ENCODE assay signal across 8 cellular contexts in genomic region chrX:36867143-36867542, GRCh38.
DNase-seq lines count a peak whose midpoint lies in the region; ATAC-seq, FAIRE-seq and TF ChIP-seq lines count a peak whose summit lies in the region.

No MANE protein-coding gene starts in this region.

- intact Hi-C loops in A673 (cut with micrococcal nuclease; ENCODE audit: unreplicated experiment) (loop anchor here (2.0 to 10.0 kb wide), 6 partner anchors 185 to 1972 kb away; no protein-coding TSS in a partner anchor), HepG2 (cut with micrococcal nuclease; ENCODE audit: unreplicated experiment) (loop anchor here (5.0 kb wide), 1 partner anchor 1485 kb away; no protein-coding TSS in a partner anchor)

- no peaks in the 10 kb centered on the region for H3K79me2 ChIP-seq in HepG2 (ENCODE audit: insufficient read depth, low read length)

- in situ Hi-C loops in HepG2 (cut with HindIII; ENCODE audit: extremely low pct_ligation_motif_present, low pct_unique_long_range_greater_than_20kb) = loop anchor here (25.0 kb wide), 1 partner anchor 980 kb away; no protein-coding TSS in a partner anchor

- DNase-seq in A673 (ENCODE audit: low spot score) (peak; percentile 82), LNCaP clone FGC (ENCODE audit: low read depth) (no peak), amniotic epithelial cell (ENCODE audit: low read depth) (peak; percentile 7), HepG2 (ENCODE audit: low spot score) (peak; percentile 2)
- no peak for DNase-seq in stimulated activated CD4-positive, alpha-beta T cell treated with anti-CD3 and anti-CD28 coated beads, Interleukin-2, amount 100 ng/mL, for 24 hours

- peak overlapping the region; percentile 24 for H3K27ac ChIP-seq in A673 (ENCODE audit: low read depth, low read length, poor library complexity, severe bottlenecking)
- H3K27ac ChIP-seq in HepG2 (ENCODE audit: extremely low read length, insufficient read depth, low read length) = no peak overlapping the region

- no peaks in the 10 kb centered on the region for H4K20me1 ChIP-seq in HepG2 (ENCODE audit: insufficient read depth, low read length)

- no peak overlapping the region for H3K9ac ChIP-seq in HepG2 (ENCODE audit: insufficient read depth, low read depth, low read length)

- peaks cover 29% of the 10 kb centered on the region for H3K4me1 ChIP-seq in A673 (ENCODE audit: insufficient read depth, low read length, poor library complexity, severe bottlenecking)
- no peaks in the 10 kb centered on the region for H3K4me1 ChIP-seq in HepG2 (ENCODE audit: insufficient read depth, low read length)

- H2AFZ ChIP-seq in HepG2 (ENCODE audit: low read length) = no peak overlapping the region

- TF ChIP-seq CTCF in A673 (conservative IDR thresholded peaks at IDR 0.05; ENCODE audit: low read depth, low read length) = peak; percentile 70
- TF ChIP-seq CTCF in GM12872 (IDR thresholded peaks at IDR 0.05; ENCODE audit: insufficient read depth, low read depth, low read length) = peak; percentile 29; the same call in 1 of the 3 replicates
- peak; percentile 37 for TF ChIP-seq CTCF in LNCaP clone FGC (IDR thresholded peaks at IDR 0.05; ENCODE audit: control insufficient read depth, extremely low read depth, insufficient read depth)
- peak; percentile 54 for TF ChIP-seq CTCF in HepG2 (CRISPR knock-in tag; IDR thresholded peaks at IDR 0.05)

- H3K9me3 ChIP-seq in A673 (ENCODE audit: low read depth, low read length, poor library complexity, severe bottlenecking) (no peaks in the 10 kb centered on the region), HepG2 (ENCODE audit: low read length) (no peaks in the 10 kb centered on the region)

- WGBS in HepG2 (ENCODE audit: low lambda C conversion rate) = 0% methylated on average over 3 of the region's 3 CpGs

- H3K4me3 ChIP-seq in A673 (ENCODE audit: low read depth, low read length, poor library complexity, severe bottlenecking) = no peak overlapping the region
- H3K4me3 ChIP-seq in LNCaP clone FGC (ENCODE audit: low read depth, low read length) = no peak overlapping the region
- H3K4me3 ChIP-seq in HepG2 (replicated peaks in 1 of 3; ENCODE audit: insufficient read depth in 1 of 3, low read depth in 2 of 3, low read length in 3 of 3) = no peak overlapping the region

- no peak for TF ChIP-seq EP300 in HepG2 (IDR thresholded peaks at IDR 0.05; ENCODE audit: low read depth in 2 of 2, low read length in 2 of 2)
- no peak for TF ChIP-seq EP300 in HepG2 (CRISPR knock-in tag; IDR thresholded peaks at IDR 0.05; ENCODE audit: borderline replicate concordance)

- FAIRE-seq in HepG2 (lab: Jason Lieb, UNC) = peak; percentile 30

- CTCF ChIA-PET in A673 (lab: Charles Lee) = no interaction called here
- CTCF ChIA-PET in HepG2 (lab: Yijun Ruan, JAX; ENCODE audit: low intra/inter-chr PET ratio, low total read pairs) = interaction anchor here (1.3 kb wide), 1 partner anchor 976 kb away, joined by 7 read pairs; no protein-coding TSS in a partner anchor

- peak; percentile 55; the same call in 2 of the 3 replicates for ATAC-seq in HepG2
- ATAC-seq in GM18505 (IDR thresholded peaks at IDR 0.05; ENCODE audit: unreplicated experiment) = no peak
- no peak for ATAC-seq in GM18873 (IDR thresholded peaks at IDR 0.05; ENCODE audit: low FRiP score, unreplicated experiment)

- TF ChIP-seq POLR2A in HepG2 (IDR thresholded peaks at IDR 0.05; ENCODE audit: insufficient read depth in 1 of 2, low read depth in 2 of 2, low read length in 2 of 2) (no peak), GM18505 (IDR thresholded peaks at IDR 0.05; ENCODE audit: borderline replicate concordance, extremely low read depth, insufficient read depth, insufficient read length) (no peak)

- BruUV-seq in A673 (replicated peaks; lab: Mats Ljungman, UMichigan) = no TSS peak
- BruUV-seq in HepG2 (replicated peaks; lab: Mats Ljungman, UMichigan) = no TSS peak

- POLR2A ChIA-PET in A673 (lab: Charles Lee; ENCODE audit: low non-redundant PET) (no interaction called here), HepG2 (lab: Yijun Ruan, JAX) (no interaction called here)

- H3K4me2 ChIP-seq in HepG2 (ENCODE audit: low read depth, low read length) = no peak overlapping the region

- H3K36me3 ChIP-seq in A673 (ENCODE audit: insufficient read depth, low read length, poor library complexity, severe bottlenecking) (no peaks in the 10 kb centered on the region), HepG2 (replicated peaks in 1 of 2; ENCODE audit: control insufficient read depth in 1 of 2, insufficient read depth in 2 of 2, low read length in 2 of 2) (no peaks in the 10 kb centered on the region)

- H3K27me3 ChIP-seq in A673 (replicated peaks; ENCODE audit: insufficient read depth, low read depth, low read length, poor library complexity) = no peaks in the 10 kb centered on the region
- no peaks in the 10 kb centered on the region for H3K27me3 ChIP-seq in HepG2 (ENCODE audit: control insufficient read depth in 1 of 2, insufficient read depth in 2 of 2, low read length in 2 of 2)

- no peak for TF ChIP-seq RAD21 in HepG2 (CRISPR knock-in tag; IDR thresholded peaks at IDR 0.05)

TF ChIP-seq in HepG2, 621 proteins besides CTCF, POLR2A, EP300 and RAD21:
- TF ChIP-seq MLLT10 (CRISPR knock-in tag; IDR thresholded peaks at IDR 0.05) = no peak
- TF ChIP-seq ZNF510 (CRISPR knock-in tag; IDR thresholded peaks at IDR 0.05; ENCODE audit: low read depth) = no peak
- TF ChIP-seq STAG1 (CRISPR knock-in tag; IDR thresholded peaks at IDR 0.05) = peak; percentile 60
TF ChIP-seq in HepG2: peak in this region for 1.

Comparison
In these comparisons a context has a peak if more than half of its experiments do, and no peak if none do; other contexts are left out.
1. DNase-seq: peak in A673 (single experiment), amniotic epithelial cell (single experiment) and HepG2 (single experiment); none in LNCaP clone FGC (single experiment) and stimulated activated CD4-positive, alpha-beta T cell treated with anti-CD3 and anti-CD28 coated beads, Interleukin-2, amount 100 ng/mL, for 24 hours (0 of 2).
2. Peak in every context shown above with its lines, with median percentiles within 50 percentile points of each other: CTCF ChIP-seq.